Comparison of ENCODE assay signal across 10 cellular contexts in the genomic region with DNA sequence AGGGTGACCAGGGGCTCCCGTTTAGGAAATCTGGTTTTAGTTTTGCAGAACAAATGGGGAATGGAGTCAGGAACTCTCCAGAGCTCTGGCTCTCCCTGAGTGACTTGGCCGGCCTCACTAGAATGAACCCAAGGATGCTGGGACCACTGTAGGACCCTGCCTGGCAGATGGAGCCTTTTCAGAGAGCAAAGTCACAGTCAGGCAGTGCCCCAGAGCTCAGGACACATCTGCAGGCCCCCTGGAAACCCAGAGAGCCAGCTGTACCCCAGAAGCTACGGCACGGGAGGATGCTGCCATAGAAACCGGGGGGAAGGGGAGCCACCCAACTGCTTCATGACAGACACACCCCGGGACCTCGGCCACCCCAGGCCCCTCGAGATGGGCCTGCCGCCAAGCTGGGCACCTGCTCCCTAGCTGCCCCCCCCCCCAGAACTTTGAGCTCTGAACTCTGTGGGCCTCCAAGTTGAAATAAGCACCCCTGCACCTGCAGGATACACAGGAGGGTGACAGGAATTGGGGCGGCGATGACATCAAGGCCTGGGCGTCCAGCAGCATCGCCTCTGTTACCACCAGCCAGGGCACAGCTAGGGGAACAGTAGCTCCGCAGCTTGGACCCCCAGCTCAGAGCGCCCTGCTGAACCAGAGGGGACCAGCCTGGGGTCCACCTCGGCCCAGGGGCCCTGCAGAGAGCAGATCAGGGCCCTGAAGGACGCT.
DNase-seq lines count a peak whose midpoint lies in the region; ATAC-seq and TF ChIP-seq lines count a peak whose summit lies in the region.
"Had no signal": no experiment of that assay in that cellular context is flagged by ENCODE, and none has a peak within 500 bp of the region (broad histone marks: within the 10 kb centered on the region; RNA-seq: fewer than 3 reads in every experiment).

No MANE protein-coding gene starts in this region.

- H3K27ac ChIP-seq in BLaER1 treated with 17β-estradiol and CSF1 and Interleukin-3, amounts not matched to agents 10 nM and 100 nM = peak overlapping the region in 7 of 11 experiments; percentile 88 to 97 (median 95); a peak in 14 of 22 replicates
- no peak overlapping the region for H3K27ac ChIP-seq in PC-3 (ENCODE audit: low read length)
- H3K27ac ChIP-seq in prostate gland = peak overlapping the region; percentile 61 to 67
- no peak overlapping the region for H3K27ac ChIP-seq in foreskin keratinocyte

- 82% methylated on average over 14 of the region's 17 CpGs for WGBS in prostate gland

- peaks cover 9 to 55% (median 47%) of the 10 kb centered on the region in 10 experiments for H3K4me1 ChIP-seq in BLaER1 treated with 17β-estradiol and CSF1 and Interleukin-3, amounts not matched to agents 10 nM and 100 nM
- H3K4me1 ChIP-seq in PC-3 (ENCODE audit: insufficient read depth, low read length) (no peaks in the 10 kb centered on the region), prostate gland (replicated peaks) (peaks cover 5% of the 10 kb centered on the region), foreskin keratinocyte (no peaks in the 10 kb centered on the region)

- CTCF ChIA-PET in PC-3 (lab: Charles Lee) = interaction anchor here (0.6 to 1.0 kb wide), 2 partner anchors 10 to 12 kb away, joined by 4 to 6 read pairs; no protein-coding TSS in a partner anchor

- H3K9me2 ChIP-seq in PC-3 (replicated peaks; ENCODE audit: low read length) = no peaks in the 10 kb centered on the region

- no TSS peak for BruUV-seq in PC-3 (replicated peaks; lab: Mats Ljungman, UMichigan)

- peak overlapping the region; percentile 79 to 98 (median 92) for H3K4me2 ChIP-seq in BLaER1 treated with 17β-estradiol and CSF1 and Interleukin-3, amounts not matched to agents 10 nM and 100 nM
- H3K4me2 ChIP-seq in PC-3 (ENCODE audit: low read length) = peak overlapping the region; percentile 85; the same call in 1 of the 2 replicates

- H3K9me3 ChIP-seq in BLaER1 treated with 17β-estradiol and CSF1 and Interleukin-3, amounts not matched to agents 10 nM and 100 nM (replicated peaks in 1 of 11) = no peaks in the 10 kb centered on the region
- no peaks in the 10 kb centered on the region for H3K9me3 ChIP-seq in PC-3 (ENCODE audit: low read length)
- H3K9me3 ChIP-seq in prostate gland = no peaks in the 10 kb centered on the region
- H3K9me3 ChIP-seq: mucosa of descending colon had no signal

- intact Hi-C loops in PC-3 (cut with micrococcal nuclease) (no loop called here), prostate gland (cut with DNase I) (no loop called here)

- TF ChIP-seq CTCF in PC-3 (conservative IDR thresholded peaks at IDR 0.05; ENCODE audit: low read depth, low read length) (no peak), epithelial cell of proximal tubule (conservative IDR thresholded peaks at IDR 0.05; ENCODE audit: low read depth, low read length) (no peak), prostate gland (IDR thresholded peaks at IDR 0.05) (no peak), foreskin keratinocyte (conservative IDR thresholded peaks at IDR 0.05) (no peak)

- H3K79me2 ChIP-seq in PC-3 (ENCODE audit: low read length) = no peaks in the 10 kb centered on the region

- H3K4me3 ChIP-seq in BLaER1 treated with 17β-estradiol and CSF1 and Interleukin-3, amounts not matched to agents 10 nM and 100 nM = peak overlapping the region; percentile 64 to 80 (median 70); a peak in 18 of 20 replicates
- H3K4me3 ChIP-seq in PC-3 (ENCODE audit: low read length) (no peak overlapping the region), epithelial cell of proximal tubule (ENCODE audit: low read depth, low read length) (peak overlapping the region; percentile 64), prostate gland (peak overlapping the region; percentile 59 to 76)

- peak overlapping the region; percentile 80 to 96 (median 92); a peak in 21 of 22 replicates for H3K9ac ChIP-seq in BLaER1 treated with 17β-estradiol and CSF1 and Interleukin-3, amounts not matched to agents 10 nM and 100 nM
- H3K9ac ChIP-seq in PC-3 (ENCODE audit: low read length) = no peak overlapping the region

- TF ChIP-seq POLR2A in prostate gland (IDR thresholded peaks at IDR 0.05) = no peak

- POLR2A ChIA-PET in PC-3 (lab: Charles Lee; ENCODE audit: unreplicated experiment) = no interaction called here

- DNase-seq in PC-3 = no peak
- no peak for DNase-seq in epithelial cell of proximal tubule (ENCODE audit: low read depth)
- no peak for DNase-seq in prostate gland (ENCODE audit: low spot score)
- DNase-seq in stimulated activated CD8-positive, alpha-beta memory T cell treated with anti-CD3 and anti-CD28 coated beads, Interleukin-4, amount 100 ng/mL, for 48 hours = no peak
- DNase-seq in stimulated activated CD4-positive, alpha-beta T cell treated with anti-CD3 and anti-CD28 coated beads, Interleukin-2, amount 100 ng/mL, for 24 hours = no peak
- DNase-seq in foreskin keratinocyte = no peak
- no peak for DNase-seq in dermis blood vessel endothelial cell
- DNase-seq: activated gamma-delta T cell had no signal

- ATAC-seq in PC-3 (no peak), foreskin keratinocyte (no peak)

- no peaks in the 10 kb centered on the region for H3F3A ChIP-seq in PC-3 (ENCODE audit: low read length, unreplicated experiment)

- no peak overlapping the region for H2AFZ ChIP-seq in PC-3 (ENCODE audit: low read length)

- H3K27me3 ChIP-seq in BLaER1 treated with 17β-estradiol and CSF1 and Interleukin-3, amounts not matched to agents 10 nM and 100 nM = peaks cover 0 to 10% (median 0%) of the 10 kb centered on the region in 11 experiments; a peak in 2 of 22 replicates
- H3K27me3 ChIP-seq in PC-3 (ENCODE audit: low read length) = peaks cover 43% of the 10 kb centered on the region
- no peaks in the 10 kb centered on the region for H3K27me3 ChIP-seq in prostate gland (replicated peaks; ENCODE audit: insufficient read depth)
- H3K27me3 ChIP-seq in foreskin keratinocyte = peaks cover 27% of the 10 kb centered on the region

- no peaks in the 10 kb centered on the region for H4K20me1 ChIP-seq in BLaER1 treated with 17β-estradiol and CSF1 and Interleukin-3, amounts not matched to agents 10 nM and 100 nM
- no peaks in the 10 kb centered on the region for H4K20me1 ChIP-seq in PC-3 (ENCODE audit: low read length)

- H3K36me3 ChIP-seq in BLaER1 treated with 17β-estradiol and CSF1 and Interleukin-3, amounts not matched to agents 10 nM and 100 nM = no peaks in the 10 kb centered on the region
- no peaks in the 10 kb centered on the region for H3K36me3 ChIP-seq in PC-3 (ENCODE audit: low read depth, low read length)
- no peaks in the 10 kb centered on the region for H3K36me3 ChIP-seq in prostate gland

Comparison
In these comparisons a context has a peak if more than half of its experiments do, and no peak if none do; other contexts are left out.
1. H3K27ac ChIP-seq: peak in BLaER1 treated with 17β-estradiol and CSF1 and Interleukin-3, amounts not matched to agents 10 nM and 100 nM (7 of 11) and prostate gland (2 of 2); none in PC-3 (single experiment) and foreskin keratinocyte (single experiment).